Comparison of ENCODE assay signal across 7 cellular contexts in genomic region chr7:43985904-43986864, GRCh38. TPM values are rescaled to one million over a fixed set of nuclear protein-coding genes. Genes with fewer than 3 reads are reported as not detected.
DNase-seq lines count a peak whose midpoint lies in the region; ATAC-seq, FAIRE-seq and TF ChIP-seq lines count a peak whose summit lies in the region.
"Not testable (repeated sequence)": the region's sequence is repeated elsewhere in the genome, so short reads cannot be mapped to it uniquely, and the experiment has no call there.

No MANE protein-coding gene starts in this region.

- H3K27me3 Mint-ChIP-seq in activated CD4-positive, alpha-beta T cell treated with anti-CD3 and anti-CD28 coated beads, Interleukin-2, amount 10 ng/mL, durations not matched to agents 24 days and 14 days, result not testable (repeated sequence)

- H3K36me3 Mint-ChIP-seq in activated CD4-positive, alpha-beta T cell treated with anti-CD3 and anti-CD28 coated beads, Interleukin-2, amount 10 ng/mL, durations not matched to agents 24 days and 14 days (ENCODE audit: low read depth), result not testable (repeated sequence)

- ATAC-seq in GM18517 (IDR thresholded peaks at IDR 0.05; ENCODE audit: unreplicated experiment) (peak; percentile 59), HG02885 (IDR thresholded peaks at IDR 0.05; ENCODE audit: poor library complexity, unreplicated experiment) (peak; percentile 87), gastrocnemius medialis (peak; percentile 21 to 56)

- not testable (repeated sequence) for H3K9me3 ChIP-seq in iPS-18a (ENCODE audit: control insufficient read depth, low read depth, low read length); gastrocnemius medialis

- not testable (repeated sequence) for H3K9ac ChIP-seq in iPS-18a (ENCODE audit: low read length)

- H3K9me3 Mint-ChIP-seq in activated CD4-positive, alpha-beta T cell treated with anti-CD3 and anti-CD28 coated beads, Interleukin-2, amount 10 ng/mL, durations not matched to agents 24 days and 14 days, result not testable (repeated sequence)

- TF ChIP-seq CTCF in bronchial epithelial cell (IDR thresholded peaks at IDR 0.05; ENCODE audit: insufficient read depth, low read length, severe bottlenecking), result peak; percentile 49
- peak in 3 of 5 experiments; percentile 55 to 76 (median 56) for TF ChIP-seq CTCF in gastrocnemius medialis (IDR thresholded peaks at IDR 0.05 in 4 of 5, conservative IDR thresholded peaks at IDR 0.05 in 1 of 5)

- not testable (repeated sequence) for H3K4me3 ChIP-seq in bronchial epithelial cell (ENCODE audit: low read depth, low read length); gastrocnemius medialis
- H3K4me3 ChIP-seq in iPS-18a (ENCODE audit: low read length), result peak overlapping the region; percentile 45

- H3K4me1 Mint-ChIP-seq in activated CD4-positive, alpha-beta T cell treated with anti-CD3 and anti-CD28 coated beads, Interleukin-2, amount 10 ng/mL, durations not matched to agents 24 days and 14 days, result not testable (repeated sequence)

- H3K4me3 Mint-ChIP-seq in activated CD4-positive, alpha-beta T cell treated with anti-CD3 and anti-CD28 coated beads, Interleukin-2, amount 10 ng/mL, durations not matched to agents 24 days and 14 days, result peak overlapping the region; percentile 49

- not testable (repeated sequence) for TF ChIP-seq POLR2A in gastrocnemius medialis (IDR thresholded peaks at IDR 0.05)

- not testable (repeated sequence) for H3K36me3 ChIP-seq in bronchial epithelial cell (ENCODE audit: control insufficient read depth, insufficient read depth, low read length); iPS-18a (ENCODE audit: control insufficient read depth, low read depth, low read length); gastrocnemius medialis

- H3K27ac Mint-ChIP-seq in activated CD4-positive, alpha-beta T cell treated with anti-CD3 and anti-CD28 coated beads, Interleukin-2, amount 10 ng/mL, durations not matched to agents 24 days and 14 days, result not testable (repeated sequence)

- H3K27me3 ChIP-seq in bronchial epithelial cell (ENCODE audit: control insufficient read depth, insufficient read depth, low read length); iPS-18a (ENCODE audit: control insufficient read depth, insufficient read depth, low read length); gastrocnemius medialis: not testable (repeated sequence)

- in situ Hi-C loops in gastrocnemius medialis (cut with MboI; ENCODE audit: low sequenced_read_pairs in 4 of 4), result not testable (repeated sequence)

- not testable (repeated sequence) for H3K27ac ChIP-seq in iPS-18a (ENCODE audit: low read length); gastrocnemius medialis

- DNase-seq in NCI-H2227 (lab: John Stamatoyannopoulos, UW; ENCODE audit: unreplicated experiment), result peak; percentile 4
- DNase-seq in activated CD4-positive, alpha-beta T cell treated with anti-CD3 and anti-CD28 coated beads, Interleukin-2, amount 10 ng/mL, durations not matched to agents 24 days and 14 days, result peak; percentile 78
- peak; percentile 38 for DNase-seq in bronchial epithelial cell (ENCODE audit: low read depth)
- DNase-seq in gastrocnemius medialis, result peak in 1 of 2 donors; percentile 38

- FAIRE-seq in bronchial epithelial cell (lab: Jason Lieb, UNC), result not testable (repeated sequence)

- intact Hi-C loops in activated CD4-positive, alpha-beta T cell treated with anti-CD3 and anti-CD28 coated beads, Interleukin-2, amount 10 ng/mL, durations not matched to agents 24 days and 14 days (cut with micrococcal nuclease); gastrocnemius medialis (cut with DNase I; ENCODE audit: low total_unique reads): not testable (repeated sequence)

- not testable (repeated sequence) for H3K4me1 ChIP-seq in iPS-18a (ENCODE audit: control insufficient read depth, low read depth, low read length); gastrocnemius medialis

RNA-seq across cellular contexts. Expression of gene SPDYE1, which starts 11.5 kb away (rescaled TPM):
- not detected in 2 replicates for total RNA-seq in activated CD4-positive, alpha-beta T cell treated with anti-CD3 and anti-CD28 coated beads, Interleukin-2, amount 10 ng/mL, durations not matched to agents 24 days and 14 days
- total RNA-seq in bronchial epithelial cell, result not detected in 2 replicates
- not detected for total RNA-seq in gastrocnemius medialis

RNA-seq across cellular contexts. Expression of gene DBNL, which starts 58.3 kb away (rescaled TPM):
- total RNA-seq in activated CD4-positive, alpha-beta T cell treated with anti-CD3 and anti-CD28 coated beads, Interleukin-2, amount 10 ng/mL, durations not matched to agents 24 days and 14 days, result 127 and 131 TPM in 2 replicates
- total RNA-seq in bronchial epithelial cell (87.9 and 110 TPM in 2 replicates), gastrocnemius medialis (10 to 100 TPM; 48.0 to 77.2 (median 56.0) TPM)

RNA-seq across cellular contexts. Expression of gene UBE2D4, which starts 59.9 kb away (rescaled TPM):
- 16.0 and 17.2 TPM in 2 replicates for total RNA-seq in activated CD4-positive, alpha-beta T cell treated with anti-CD3 and anti-CD28 coated beads, Interleukin-2, amount 10 ng/mL, durations not matched to agents 24 days and 14 days
- total RNA-seq in bronchial epithelial cell (3.7 and 3.9 TPM in 2 replicates), gastrocnemius medialis (100 to 1,000 TPM in 2 of 4 donors, 10 to 100 TPM in 2; 71.0 to 116 (median 105) TPM)
